In the genomic region with DNA sequence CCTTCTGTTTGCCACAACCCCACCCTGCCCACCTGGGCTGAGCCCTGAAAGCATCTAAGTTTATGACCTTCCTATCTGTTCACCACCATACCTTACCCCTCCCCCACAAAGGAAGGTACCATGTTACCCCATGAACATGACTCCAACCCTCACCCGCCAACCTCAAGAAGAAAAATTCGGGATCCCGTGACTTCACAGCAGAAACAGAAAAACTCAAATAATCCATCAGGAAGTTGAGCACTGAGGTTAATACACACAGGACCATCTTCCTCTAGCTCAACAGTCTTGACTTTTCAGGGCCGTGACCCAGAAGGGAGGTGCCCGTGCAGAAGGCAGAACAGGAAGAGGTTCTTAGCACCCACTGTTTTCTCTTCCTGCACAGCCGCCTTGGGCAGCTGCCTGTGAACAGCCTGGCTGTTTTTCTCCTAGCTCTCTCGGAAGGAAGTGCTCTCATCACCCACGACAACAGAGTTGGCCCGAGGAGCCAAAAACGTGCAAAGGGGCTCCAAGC, we compare ENCODE assay signal across 8 cellular contexts.
DNase-seq lines count a peak whose midpoint lies in the region; ATAC-seq, FAIRE-seq and TF ChIP-seq lines count a peak whose summit lies in the region.

No MANE protein-coding gene starts in this region.

- H3K9ac ChIP-seq in kidney (ENCODE audit: low read length in 2 of 2) = no peak overlapping the region

- no peak for FAIRE-seq in kidney (lab: Jason Lieb, UNC)

- H3K4me1 Mint-ChIP-seq in activated T-helper 1 cell treated with anti-CD3 and anti-CD28 coated beads, Interleukin-12 subunit alpha, Interleukin-12 subunit beta, Interleukin-2, Interleukin-4 antibody, amounts not matched to agents 30 ng/mL and 10 ng/mL and 1 ng/mL, durations not matched to agents 14 hours and 24 hours and 36 hours (ENCODE audit: low read depth) = peaks cover 88% of the 10 kb centered on the region

- H3K36me3 Mint-ChIP-seq in activated T-helper 1 cell treated with anti-CD3 and anti-CD28 coated beads, Interleukin-12 subunit alpha, Interleukin-12 subunit beta, Interleukin-2, Interleukin-4 antibody, amounts not matched to agents 30 ng/mL and 10 ng/mL and 1 ng/mL, durations not matched to agents 14 hours and 24 hours and 36 hours (ENCODE audit: low read depth) = peaks cover 13% of the 10 kb centered on the region

- peaks cover 3% of the 10 kb centered on the region for H3K9me3 Mint-ChIP-seq in activated T-helper 1 cell treated with anti-CD3 and anti-CD28 coated beads, Interleukin-12 subunit alpha, Interleukin-12 subunit beta, Interleukin-2, Interleukin-4 antibody, amounts not matched to agents 30 ng/mL and 10 ng/mL and 1 ng/mL, durations not matched to agents 14 hours and 24 hours and 36 hours

- peak; percentile 63 for DNase-seq in NOMO-1 treated with DMSO at 0.1 percent for 48 hours (lab: John Stamatoyannopoulos, UW; ENCODE audit: unreplicated experiment)
- DNase-seq in activated T-helper 1 cell treated with anti-CD3 and anti-CD28 coated beads, Interleukin-12 subunit alpha, Interleukin-12 subunit beta, Interleukin-2, Interleukin-4 antibody, amounts not matched to agents 30 ng/mL and 10 ng/mL and 1 ng/mL, durations not matched to agents 14 hours and 24 hours and 36 hours (ENCODE audit: low spot score) = peak; percentile 72
- DNase-seq in kidney = peak; percentile 85
- peak; percentile 31 to 47 for DNase-seq in stimulated activated CD8-positive, alpha-beta memory T cell treated with anti-CD3 and anti-CD28 coated beads, Interleukin-4, amount 100 ng/mL, for 1 hour (ENCODE audit: low read depth in 2 of 2, low spot score in 1 of 2)
- DNase-seq in DMS79 (lab: John Stamatoyannopoulos, UW) = no peak
- DNase-seq in NCI-H1105 (lab: John Stamatoyannopoulos, UW) = no peak
- DNase-seq in NCI-H524 treated with DMSO at 0.1 percent for 48 hours (lab: John Stamatoyannopoulos, UW) = no peak

- peak overlapping the region; percentile 83 for H3K4me3 Mint-ChIP-seq in activated T-helper 1 cell treated with anti-CD3 and anti-CD28 coated beads, Interleukin-12 subunit alpha, Interleukin-12 subunit beta, Interleukin-2, Interleukin-4 antibody, amounts not matched to agents 30 ng/mL and 10 ng/mL and 1 ng/mL, durations not matched to agents 14 hours and 24 hours and 36 hours

- no peaks in the 10 kb centered on the region for H3K36me3 ChIP-seq in kidney (ENCODE audit: control insufficient read depth in 1 of 2, insufficient read depth in 2 of 2, low read length in 2 of 2)

- H3K27ac ChIP-seq in kidney (ENCODE audit: low read depth in 2 of 2, low read length in 2 of 2) = peak overlapping the region in 1 of 2 donors; percentile 55

- H3K4me1 ChIP-seq in kidney (ENCODE audit: control insufficient read depth in 1 of 2, insufficient read depth in 1 of 2, low read depth in 1 of 2, low read length in 2 of 2) = peaks cover 0 to 9% of the 10 kb centered on the region in 2 donors

- intact Hi-C loops in activated T-helper 1 cell treated with anti-CD3 and anti-CD28 coated beads, Interleukin-12 subunit alpha, Interleukin-12 subunit beta, Interleukin-2, Interleukin-4 antibody, amounts not matched to agents 30 ng/mL and 10 ng/mL and 1 ng/mL, durations not matched to agents 14 hours and 24 hours and 36 hours (cut with micrococcal nuclease) = loop anchor here (1.0 to 2.0 kb wide), 3 partner anchors 9 to 101 kb away; a partner anchor contains a TSS
- intact Hi-C loops in kidney (cut with DNase I) = no loop called here

- H3K4me3 ChIP-seq in kidney (ENCODE audit: low read length in 2 of 2) = no peak overlapping the region

- no peaks in the 10 kb centered on the region for H3K27me3 Mint-ChIP-seq in activated T-helper 1 cell treated with anti-CD3 and anti-CD28 coated beads, Interleukin-12 subunit alpha, Interleukin-12 subunit beta, Interleukin-2, Interleukin-4 antibody, amounts not matched to agents 30 ng/mL and 10 ng/mL and 1 ng/mL, durations not matched to agents 14 hours and 24 hours and 36 hours (ENCODE audit: insufficient read depth)

- TF ChIP-seq CTCF in kidney (IDR thresholded peaks at IDR 0.05; ENCODE audit: borderline replicate concordance, extremely low read depth, insufficient read depth) = no peak

- H3K9me3 ChIP-seq in kidney (ENCODE audit: control insufficient read depth in 1 of 2, low read length in 2 of 2) = no peaks in the 10 kb centered on the region

- peak; percentile 78 for ATAC-seq in GM19351 (IDR thresholded peaks at IDR 0.05; ENCODE audit: unreplicated experiment)

- H3K27ac Mint-ChIP-seq in activated T-helper 1 cell treated with anti-CD3 and anti-CD28 coated beads, Interleukin-12 subunit alpha, Interleukin-12 subunit beta, Interleukin-2, Interleukin-4 antibody, amounts not matched to agents 30 ng/mL and 10 ng/mL and 1 ng/mL, durations not matched to agents 14 hours and 24 hours and 36 hours = peak overlapping the region; percentile 93

Comparison
In these comparisons a context has a peak if more than half of its experiments do, and no peak if none do; other contexts are left out.
1. DNase-seq: peak in NOMO-1 treated with DMSO at 0.1 percent for 48 hours (single experiment), activated T-helper 1 cell treated with anti-CD3 and anti-CD28 coated beads, Interleukin-12 subunit alpha, Interleukin-12 subunit beta, Interleukin-2, Interleukin-4 antibody, amounts not matched to agents 30 ng/mL and 10 ng/mL and 1 ng/mL, durations not matched to agents 14 hours and 24 hours and 36 hours (single experiment), kidney (single experiment) and stimulated activated CD8-positive, alpha-beta memory T cell treated with anti-CD3 and anti-CD28 coated beads, Interleukin-4, amount 100 ng/mL, for 1 hour (2 of 2); none in DMS79 (single experiment), NCI-H1105 (single experiment) and NCI-H524 treated with DMSO at 0.1 percent for 48 hours (single experiment).